ENCODE assay signal across 15 cellular contexts in the genomic region with DNA sequence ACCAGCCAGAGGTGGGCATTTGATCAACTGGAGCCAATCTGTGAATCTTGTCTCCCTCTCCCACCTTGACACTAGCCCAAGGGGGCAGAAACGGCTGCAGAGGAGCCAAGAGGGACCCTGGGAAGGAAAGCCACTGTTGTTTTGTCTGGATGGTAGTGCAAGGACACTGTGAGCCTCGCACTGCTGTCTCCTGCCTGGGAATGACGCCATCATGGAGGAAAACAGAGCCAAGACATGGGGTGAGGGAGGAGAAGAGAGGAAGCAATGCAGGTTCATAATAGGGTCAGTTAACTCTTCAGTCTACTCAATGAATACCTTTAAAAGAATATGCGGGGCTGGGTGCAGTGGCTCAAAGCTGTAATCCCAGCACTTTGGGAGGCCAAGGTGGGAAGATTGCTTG.
DNase-seq lines count a peak whose midpoint lies in the region; ATAC-seq and TF ChIP-seq lines count a peak whose summit lies in the region.
"Had no signal": no experiment of that assay in that cellular context is flagged by ENCODE, and none has a peak within 500 bp of the region (broad histone marks: within the 10 kb centered on the region; RNA-seq: fewer than 3 reads in every experiment).

No MANE protein-coding gene starts in this region.

- peak overlapping the region; percentile 86 for H2AFZ ChIP-seq in GM23248

- no peak overlapping the region for H3K4me2 ChIP-seq in GM23248 (ENCODE audit: unreplicated experiment)

- 77 to 87% methylated on average over 4 of the region's 4 CpGs for WGBS in GM23248 (ENCODE audit: low coverage in 1 of 2, low lambda C conversion rate in 2 of 2, missing lambda C conversion rate in 2 of 2), 2 experiments

- no peak overlapping the region for H3K4me3 Mint-ChIP-seq in brain
- H3K4me3 Mint-ChIP-seq: CD8-positive, alpha-beta T cell had no signal

- H3K9me3 ChIP-seq in GM23248 (ENCODE audit: low read depth) (no peaks in the 10 kb centered on the region), right atrium auricular region (no peaks in the 10 kb centered on the region)
- H3K9me3 ChIP-seq: BE2C had no signal

- in situ Hi-C loops in GM23248 (cut with MboI), result no loop called here

- H4K20me1 ChIP-seq in GM23248 (ENCODE audit: insufficient read depth), result no peaks in the 10 kb centered on the region

- no peak overlapping the region for H3K9ac ChIP-seq in GM23248

- H3K9me2 ChIP-seq in GM23248 (ENCODE audit: insufficient read depth), result no peaks in the 10 kb centered on the region

- H3K4me1 ChIP-seq in GM23248 (ENCODE audit: insufficient read depth) (peaks cover 21% of the 10 kb centered on the region), right atrium auricular region (peaks cover 0 to 8% of the 10 kb centered on the region in 2 donors)

- DNase-seq in GM23248, result no peak
- DNase-seq in right atrium auricular region (ENCODE audit: low spot score), result no peak
- DNase-seq in sciatic nerve (ENCODE audit: low spot score), result no peak
- DNase-seq in NCI-H1105 treated with DMSO at 0.1 percent for 48 hours (lab: John Stamatoyannopoulos, UW), result no peak
- DNase-seq in activated naive CD4-positive, alpha-beta T cell treated with anti-CD3 and anti-CD28 coated beads, Interleukin-2, amount 50 U/mL, for 72 hours (ENCODE audit: low spot score in 2 of 2), result no peak
- DNase-seq in activated effector memory CD4-positive, alpha-beta T cell treated with anti-CD3 and anti-CD28 coated beads, Interleukin-2, amount 50 U/mL, for 16 hours, result no peak
- no peak for DNase-seq in COLO829 (ENCODE audit: low spot score)
- DNase-seq: BE2C; CD8-positive, alpha-beta T cell; DND-41; Kasumi-1; NCI-H2029 treated with DMSO at 0.1 percent for 48 hours; NCI-H510A; SHP77 treated with DMSO at 0.1 percent for 48 hours had no signal

- H3K27me3 ChIP-seq in GM23248 (replicated peaks; ENCODE audit: insufficient read depth) (no peaks in the 10 kb centered on the region), right atrium auricular region (no peaks in the 10 kb centered on the region)
- H3K27me3 ChIP-seq: BE2C had no signal

- H3K9me3 Mint-ChIP-seq in brain, result peaks cover 0 to 2% (median 0%) of the 10 kb centered on the region in 5 experiments
- H3K9me3 Mint-ChIP-seq in activated naive CD4-positive, alpha-beta T cell treated with anti-CD3 and anti-CD28 coated beads, Interleukin-2, amount 50 U/mL, for 72 hours, result no peaks in the 10 kb centered on the region
- H3K9me3 Mint-ChIP-seq: CD8-positive, alpha-beta T cell had no signal

- H3K4me1 Mint-ChIP-seq in brain, result peaks cover 30% of the 10 kb centered on the region

- peak; percentile 42 for ATAC-seq in sciatic nerve
- no peak for ATAC-seq in activated naive CD4-positive, alpha-beta T cell treated with anti-CD3 and anti-CD28 coated beads, Interleukin-2, amount 50 U/mL, for 72 hours
- ATAC-seq: CD8-positive, alpha-beta T cell had no signal

- peaks cover 8% of the 10 kb centered on the region; the same call in 1 of the 2 replicates for H3F3A ChIP-seq in GM23248 (ENCODE audit: insufficient read depth)

- H3K27ac ChIP-seq in GM23248 (peak overlapping the region; percentile 83), right atrium auricular region (peak overlapping the region; percentile 64 to 66)

- no peaks in the 10 kb centered on the region for H3K79me2 ChIP-seq in GM23248 (ENCODE audit: insufficient read depth)

- peaks cover 10% of the 10 kb centered on the region for H3K27me3 Mint-ChIP-seq in brain

- peak overlapping the region in 3 of 5 experiments; percentile 7 to 90 (median 61) for H3K27ac Mint-ChIP-seq in brain
- no peak overlapping the region for H3K27ac Mint-ChIP-seq in activated naive CD4-positive, alpha-beta T cell treated with anti-CD3 and anti-CD28 coated beads, Interleukin-2, amount 50 U/mL, for 72 hours
- H3K27ac Mint-ChIP-seq: CD8-positive, alpha-beta T cell had no signal

- TF ChIP-seq CTCF in brain (conservative IDR thresholded peaks at IDR 0.05) (no peak), right atrium auricular region (IDR thresholded peaks at IDR 0.05) (no peak)

- intact Hi-C loops in sciatic nerve (cut with DNase I), result no loop called here

- H3K4me3 ChIP-seq in GM23248 (no peak overlapping the region), right atrium auricular region (no peak overlapping the region)

- H3K36me3 Mint-ChIP-seq in brain, result no peaks in the 10 kb centered on the region
- no peaks in the 10 kb centered on the region for H3K36me3 Mint-ChIP-seq in activated naive CD4-positive, alpha-beta T cell treated with anti-CD3 and anti-CD28 coated beads, Interleukin-2, amount 50 U/mL, for 72 hours
- H3K36me3 Mint-ChIP-seq: CD8-positive, alpha-beta T cell had no signal

- no peaks in the 10 kb centered on the region for H3K36me3 ChIP-seq in GM23248 (ENCODE audit: low read depth)
- no peaks in the 10 kb centered on the region for H3K36me3 ChIP-seq in right atrium auricular region
- H3K36me3 ChIP-seq: BE2C had no signal

Comparison
In these comparisons a context has a peak if more than half of its experiments do, and no peak if none do; other contexts are left out.
1. H3K27ac Mint-ChIP-seq: peak in brain (3 of 5); none in activated naive CD4-positive, alpha-beta T cell treated with anti-CD3 and anti-CD28 coated beads, Interleukin-2, amount 50 U/mL, for 72 hours (0 of 2).